ENCODE assay signal across 31 cellular contexts in the genomic region with DNA sequence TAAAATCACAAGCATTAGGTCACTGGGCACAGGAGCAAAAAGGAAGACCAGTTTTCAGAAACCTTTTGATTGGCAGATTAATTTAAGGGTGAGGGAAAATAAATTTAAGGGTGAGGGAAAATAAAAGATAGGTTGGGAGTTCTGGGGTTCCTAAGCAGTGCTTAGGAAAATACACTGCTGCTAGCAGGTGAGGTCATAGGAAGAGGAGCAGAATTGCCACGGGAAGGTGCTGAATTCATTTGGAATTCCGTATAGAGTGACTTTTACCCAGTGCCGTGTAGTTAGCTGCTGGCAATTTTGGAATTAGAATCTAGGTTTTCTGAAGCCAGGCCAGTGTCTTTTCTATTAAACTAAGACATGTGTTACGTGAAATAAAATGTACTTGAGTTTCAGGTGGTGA.
"Had no signal": no experiment of that assay in that cellular context is flagged by ENCODE, and none has a peak within 500 bp of the region (broad histone marks: within the 10 kb centered on the region; RNA-seq: fewer than 3 reads in every experiment).

No MANE protein-coding gene starts in this region.

- H3K27ac ChIP-seq: brain microvascular endothelial cell, coronary artery, dorsolateral prefrontal cortex, esophagus muscularis mucosa, foreskin keratinocyte, gastrocnemius medialis, heart left ventricle, WERI-Rb-1 had no signal

- H3K9me3 ChIP-seq: gastrocnemius medialis had no signal

- H3K27me3 Mint-ChIP-seq: activated CD8-positive, alpha-beta T cell treated with anti-CD3 and anti-CD28 coated beads for 36 hours; activated naive CD4-positive, alpha-beta T cell treated with anti-CD3 and anti-CD28 coated beads, Interleukin-2, amount 50 U/mL, for 24 hours; dendritic cell treated with granulocyte-macrophage colony-stimulating factor and Interleukin-4, amounts not matched to agents 40 ng/mL and 50 ng/mL, for 4 days; effector memory CD8-positive, alpha-beta T cell; T-cell had no signal

- H3K36me3 Mint-ChIP-seq: T-cell had no signal

- H3K4me3 Mint-ChIP-seq: activated B cell treated with CpG ODN at 0.5 μM for 24 hours; activated CD8-positive, alpha-beta T cell treated with anti-CD3 and anti-CD28 coated beads for 36 hours; activated naive CD4-positive, alpha-beta T cell treated with anti-CD3 and anti-CD28 coated beads for 36 hours; activated naive CD4-positive, alpha-beta T cell treated with anti-CD3 and anti-CD28 coated beads, Interleukin-2, amount 50 U/mL, for 24 hours; activated T-cell treated with anti-CD3 and anti-CD28 coated beads, Interleukin-2, amount 50 U/mL, for 4 hours; dendritic cell treated with granulocyte-macrophage colony-stimulating factor and Interleukin-4, amounts not matched to agents 40 ng/mL and 50 ng/mL, for 4 days; effector memory CD8-positive, alpha-beta T cell; T-cell; T-helper 1 cell treated with Interleukin-12 subunit alpha and Interleukin-12 subunit beta and Interleukin-4 antibody, amounts not matched to agents 30 μg/mL and 1 μg/mL, for 36 hours; T-helper 2 cell treated with Interferon-gamma antibody and Interleukin-4, amounts not matched to agents 5 μg/mL and 100 μg/mL, for 36 hours had no signal

- DNase-seq: activated B cell treated with CpG ODN at 0.5 μM for 24 hours; activated CD4-positive, alpha-beta T cell treated with anti-CD3 and anti-CD28 coated beads for 48 hours; activated CD4-positive, alpha-beta T cell treated with anti-CD3 and anti-CD28 coated beads, Interleukin-2, amount 50 U/mL, for 1 hour; activated CD4-positive, alpha-beta T cell treated with anti-CD3 and anti-CD28 coated beads, Interleukin-2, amount 50 U/mL, for 48 hours; activated CD8-positive, alpha-beta memory T cell treated with anti-CD3 and anti-CD28 coated beads for 24 hours; activated CD8-positive, alpha-beta T cell treated with anti-CD3 and anti-CD28 coated beads for 36 hours; activated effector memory CD4-positive, alpha-beta T cell treated with anti-CD3 and anti-CD28 coated beads, Interleukin-2, amount 50 U/mL, for 16 hours; activated naive CD4-positive, alpha-beta T cell treated with anti-CD3 and anti-CD28 coated beads for 36 hours; activated T-cell treated with anti-CD3 and anti-CD28 coated beads, Interleukin-2, amount 50 U/mL, for 4 hours; amniotic stem cell; anterior cingulate cortex; brain microvascular endothelial cell; cerebellar nuclear complex; dorsolateral prefrontal cortex; effector memory CD8-positive, alpha-beta T cell; erythroblast; foreskin keratinocyte; gastrocnemius medialis; glutamatergic neuron; heart left ventricle; T-cell; T1000; WERI-Rb-1 had no signal

- H3K36me3 ChIP-seq: brain microvascular endothelial cell, esophagus muscularis mucosa, gastrocnemius medialis, heart left ventricle, WERI-Rb-1 had no signal

- ATAC-seq: activated CD4-positive, CD25-positive, alpha-beta regulatory T cell treated with anti-CD3 and anti-CD28 coated beads, Interleukin-2, amount 50 U/mL, for 24 hours; activated CD8-positive, alpha-beta T cell treated with anti-CD3 and anti-CD28 coated beads for 36 hours; activated T-cell treated with anti-CD3 and anti-CD28 coated beads, Interleukin-2, amount 50 U/mL, for 4 hours; effector memory CD8-positive, alpha-beta T cell; foreskin keratinocyte; gastrocnemius medialis; T-cell had no signal

- H3K4me3 ChIP-seq: coronary artery, dorsolateral prefrontal cortex, esophagus muscularis mucosa, gastrocnemius medialis, heart left ventricle had no signal

- H3K27ac Mint-ChIP-seq: activated B cell treated with CpG ODN at 0.5 μM for 24 hours; activated CD8-positive, alpha-beta T cell treated with anti-CD3 and anti-CD28 coated beads for 36 hours; activated naive CD4-positive, alpha-beta T cell treated with anti-CD3 and anti-CD28 coated beads for 36 hours; activated naive CD4-positive, alpha-beta T cell treated with anti-CD3 and anti-CD28 coated beads, Interleukin-2, amount 50 U/mL, for 24 hours; activated T-helper 2 cell treated with anti-CD3 and anti-CD28 coated beads, Interferon-gamma antibody, Interleukin-2, Interleukin-4, amounts not matched to agents 10 μg/mL and 5 μg/mL and 100 μg/mL, durations not matched to agents 14 hours and 24 hours and 36 hours; dendritic cell treated with granulocyte-macrophage colony-stimulating factor and Interleukin-4, amounts not matched to agents 40 ng/mL and 50 ng/mL, for 4 days; T-cell; T-helper 1 cell treated with Interleukin-12 subunit alpha and Interleukin-12 subunit beta and Interleukin-4 antibody, amounts not matched to agents 30 μg/mL and 1 μg/mL, for 36 hours; T-helper 2 cell treated with Interferon-gamma antibody and Interleukin-4, amounts not matched to agents 5 μg/mL and 100 μg/mL, for 36 hours had no signal

- H3K9me3 Mint-ChIP-seq: activated B cell treated with CpG ODN at 0.5 μM for 24 hours; activated naive CD4-positive, alpha-beta T cell treated with anti-CD3 and anti-CD28 coated beads, Interleukin-2, amount 50 U/mL, for 24 hours; activated T-cell treated with anti-CD3 and anti-CD28 coated beads, Interleukin-2, amount 50 U/mL, for 4 hours; activated T-helper 2 cell treated with anti-CD3 and anti-CD28 coated beads, Interferon-gamma antibody, Interleukin-2, Interleukin-4, amounts not matched to agents 10 μg/mL and 5 μg/mL and 100 μg/mL, durations not matched to agents 14 hours and 24 hours and 36 hours; dendritic cell treated with granulocyte-macrophage colony-stimulating factor and Interleukin-4, amounts not matched to agents 40 ng/mL and 50 ng/mL, for 4 days; T-helper 1 cell treated with Interleukin-12 subunit alpha and Interleukin-12 subunit beta and Interleukin-4 antibody, amounts not matched to agents 30 μg/mL and 1 μg/mL, for 36 hours; T-helper 2 cell treated with Interferon-gamma antibody and Interleukin-4, amounts not matched to agents 5 μg/mL and 100 μg/mL, for 36 hours had no signal

- H3K27me3 ChIP-seq: brain microvascular endothelial cell, dorsolateral prefrontal cortex, esophagus muscularis mucosa, foreskin keratinocyte, gastrocnemius medialis, heart left ventricle had no signal

- H3K4me1 Mint-ChIP-seq: activated B cell treated with CpG ODN at 0.5 μM for 24 hours had no signal
